Comparison of ENCODE assay signal across 22 cellular contexts in genomic region chr16:6926762-6927161, GRCh38.
DNase-seq lines count a peak whose midpoint lies in the region; ATAC-seq and TF ChIP-seq lines count a peak whose summit lies in the region.
"Had no signal": no experiment of that assay in that cellular context is flagged by ENCODE, and none has a peak within 500 bp of the region (broad histone marks: within the 10 kb centered on the region; RNA-seq: fewer than 3 reads in every experiment).

No MANE protein-coding gene starts in this region.

- peak overlapping the region; percentile 30 for H3K14ac ChIP-seq in trophoblast cell (ENCODE audit: low read length)

- H3K4me1 ChIP-seq in GM23338 (ENCODE audit: insufficient read depth): no peaks in the 10 kb centered on the region
- H3K4me1 ChIP-seq in NT2/D1 (ENCODE audit: insufficient read depth, insufficient read length): no peaks in the 10 kb centered on the region
- peaks cover 6 to 13% of the 10 kb centered on the region in 2 experiments for H3K4me1 ChIP-seq in trophoblast cell (ENCODE audit: control insufficient read depth in 1 of 2, insufficient read depth in 2 of 2, low read length in 2 of 2)
- H3K4me1 ChIP-seq: BLaER1 had no signal

- H3K4me2 ChIP-seq in GM23338: no peak overlapping the region
- H3K4me2 ChIP-seq in trophoblast cell (ENCODE audit: low read length): peak overlapping the region; percentile 42
- H3K4me2 ChIP-seq: BLaER1 had no signal

- H2BK120ac ChIP-seq in trophoblast cell (ENCODE audit: insufficient read depth, low read length, poor library complexity): peak overlapping the region; percentile 80

- no peaks in the 10 kb centered on the region for H3K9me2 ChIP-seq in GM23338 (ENCODE audit: insufficient read depth)

- no peak overlapping the region for H2AK5ac ChIP-seq in trophoblast cell (ENCODE audit: low read length)

- WGBS in trophoblast cell (ENCODE audit: extremely low coverage, insufficient coverage, insufficient read length): no CpG with 5 or more reads among the region's 7 CpGs

- no peaks in the 10 kb centered on the region for H4K20me1 ChIP-seq in GM23338 (replicated peaks; ENCODE audit: insufficient read depth)
- H4K20me1 ChIP-seq: BLaER1 had no signal

- H4K8ac ChIP-seq in trophoblast cell (ENCODE audit: low read depth, low read length): no peak overlapping the region

- peaks cover 7% of the 10 kb centered on the region; the same call in 1 of the 3 replicates for H3K36me3 Mint-ChIP-seq in GM23338 (ENCODE audit: low read depth)
- H3K36me3 Mint-ChIP-seq: CD4-positive, alpha-beta memory T cell; T-cell had no signal

- H3K27me3 ChIP-seq in GM23338 (ENCODE audit: insufficient read depth) (no peaks in the 10 kb centered on the region), NT2/D1 (ENCODE audit: insufficient read depth, insufficient read length) (no peaks in the 10 kb centered on the region), trophoblast cell (ENCODE audit: insufficient read depth, low read length) (no peaks in the 10 kb centered on the region)
- H3K27me3 ChIP-seq: BLaER1 had no signal

- no peak overlapping the region for H3K27ac ChIP-seq in GM23338 (ENCODE audit: low read depth)
- H3K27ac ChIP-seq in trophoblast cell (ENCODE audit: low read depth, low read length): peak overlapping the region; percentile 76
- H3K27ac ChIP-seq: BLaER1, SK-N-MC had no signal

- H3K9me3 ChIP-seq in NT2/D1 (ENCODE audit: insufficient read depth, low read length) (no peaks in the 10 kb centered on the region), trophoblast cell (ENCODE audit: insufficient read depth, low read depth, low read length) (peaks cover 1% of the 10 kb centered on the region)
- H3K9me3 ChIP-seq: BLaER1 had no signal

- no peak overlapping the region for H3K23ac ChIP-seq in trophoblast cell (ENCODE audit: low read length)

- H2AFZ ChIP-seq in GM23338: no peak overlapping the region
- H2AFZ ChIP-seq in trophoblast cell (ENCODE audit: insufficient read depth, low read length, poor library complexity): peak overlapping the region; percentile 30

- H3K18ac ChIP-seq in trophoblast cell (ENCODE audit: low read length): no peak overlapping the region

- H3K9me3 Mint-ChIP-seq in GM23338: peaks cover 78% of the 10 kb centered on the region

- ATAC-seq in GM23338: peak; percentile 91
- no peak for ATAC-seq in GM19467 (IDR thresholded peaks at IDR 0.05; ENCODE audit: unreplicated experiment)
- ATAC-seq: T-cell had no signal

- no peak overlapping the region for H4K12ac ChIP-seq in trophoblast cell (ENCODE audit: low read depth, low read length)

- peaks cover 23% of the 10 kb centered on the region for H3K79me1 ChIP-seq in trophoblast cell (ENCODE audit: low read length)

- H3F3A ChIP-seq in GM23338 (replicated peaks; ENCODE audit: low read depth): no peaks in the 10 kb centered on the region

- H3K4me3 ChIP-seq in GM23338: no peak overlapping the region
- no peak overlapping the region for H3K4me3 ChIP-seq in NT2/D1 (ENCODE audit: insufficient read length, low read depth)
- H3K4me3 ChIP-seq in trophoblast cell (ENCODE audit: low read depth, low read length): no peak overlapping the region
- H3K4me3 ChIP-seq: BLaER1, SK-N-MC had no signal

- H3K9ac ChIP-seq in NT2/D1 (ENCODE audit: insufficient read length, low read depth) (no peak overlapping the region), trophoblast cell (ENCODE audit: low read length) (no peak overlapping the region)
- H3K9ac ChIP-seq: BLaER1 had no signal

- no peak overlapping the region for H3K4ac ChIP-seq in trophoblast cell (ENCODE audit: low read depth, low read length)

- H3K36me3 ChIP-seq in GM23338 (ENCODE audit: insufficient read depth): no peaks in the 10 kb centered on the region
- no peaks in the 10 kb centered on the region for H3K36me3 ChIP-seq in NT2/D1 (ENCODE audit: insufficient read depth, insufficient read length, low read length)
- H3K36me3 ChIP-seq in trophoblast cell (ENCODE audit: control insufficient read depth in 1 of 2, insufficient read depth in 2 of 2, low read length in 2 of 2): no peaks in the 10 kb centered on the region
- H3K36me3 ChIP-seq: BLaER1 had no signal

- DNase-seq in GM23338 (ENCODE audit: low spot score) (peak; percentile 2), NT2/D1 (ENCODE audit: low read depth, low spot score) (peak; percentile 71), iPS-NIHi11 (ENCODE audit: low spot score) (peak; percentile 57), trophoblast cell (peak in 1 of 2 donors; percentile 66), T-helper 1 cell (no peak), COR-L47 (lab: John Stamatoyannopoulos, UW) (no peak)
- no peak for DNase-seq in central memory CD4-positive, alpha-beta T cell
- DNase-seq: CD4-positive, alpha-beta memory T cell; DMS53; EL; HCEC 1CT; KBM-7; NCI-H1105 treated with DMSO at 0.1 percent for 48 hours; NCI-H1694 treated with DMSO at 0.1 percent for 48 hours; NCI-H446; NCI-H69; OCI-M1; Right ventricle myocardium superior; T-cell had no signal

- H2BK12ac ChIP-seq in trophoblast cell (ENCODE audit: low read length): peak overlapping the region; percentile 70

- no peak overlapping the region for H3K27ac Mint-ChIP-seq in GM23338
- H3K27ac Mint-ChIP-seq: CD4-positive, alpha-beta memory T cell; T-cell had no signal

- peak overlapping the region; percentile 72 for H4K91ac ChIP-seq in trophoblast cell (ENCODE audit: low read depth, low read length)

- H3K4me3 Mint-ChIP-seq in GM23338: no peak overlapping the region
- H3K4me3 Mint-ChIP-seq: CD4-positive, alpha-beta memory T cell; T-cell had no signal

- H2BK5ac ChIP-seq in trophoblast cell (ENCODE audit: low read depth, low read length, poor library complexity): peak overlapping the region; percentile 74

- peaks cover 12% of the 10 kb centered on the region for H3K4me1 Mint-ChIP-seq in GM23338
- H3K4me1 Mint-ChIP-seq: CD4-positive, alpha-beta memory T cell; T-cell had no signal

- H3K79me2 ChIP-seq in GM23338 (replicated peaks; ENCODE audit: insufficient read depth) (no peaks in the 10 kb centered on the region), trophoblast cell (ENCODE audit: control insufficient read depth, insufficient read depth, low read length, poor library complexity) (peaks cover 2% of the 10 kb centered on the region)

- no peak for TF ChIP-seq CTCF in GM23338 (conservative IDR thresholded peaks at IDR 0.05; ENCODE audit: low read depth in 2 of 2)

- no peaks in the 10 kb centered on the region for H3K27me3 Mint-ChIP-seq in GM23338 (ENCODE audit: insufficient read depth, low read depth, poor library complexity)
- H3K27me3 Mint-ChIP-seq: CD4-positive, alpha-beta memory T cell; T-cell had no signal

TF ChIP-seq in GM23338, 12 proteins besides CTCF, POLR2A, EP300 and RAD21:
- TF ChIP-seq REST (IDR thresholded peaks at IDR 0.05; ENCODE audit: unreplicated experiment): no peak
- no peak for TF ChIP-seq ETS1 (IDR thresholded peaks at IDR 0.05)
- TF ChIP-seq STAT1 (IDR thresholded peaks at IDR 0.05; ENCODE audit: unreplicated experiment): no peak
- no peak for TF ChIP-seq EZH2phosphoT487 (IDR thresholded peaks at IDR 0.05; ENCODE audit: unreplicated experiment)
- TF ChIP-seq EZH2 (IDR thresholded peaks at IDR 0.05; ENCODE audit: low read depth, unreplicated experiment): no peak
- TF ChIP-seq NANOG (IDR thresholded peaks at IDR 0.05; ENCODE audit: borderline replicate concordance): no peak
- TF ChIP-seq CREB1 (CRISPR knock-in tag; IDR thresholded peaks at IDR 0.05; ENCODE audit: low read depth): no peak
- no peak for TF ChIP-seq ZNF331 (CRISPR knock-in tag; IDR thresholded peaks at IDR 0.05; ENCODE audit: low read depth)

Comparison
In these comparisons a context has a peak if more than half of its experiments do, and no peak if none do; other contexts are left out.
1. DNase-seq: peak in GM23338 (single experiment), NT2/D1 (single experiment) and iPS-NIHi11 (single experiment); none in central memory CD4-positive, alpha-beta T cell (single experiment), T-helper 1 cell (0 of 5) and COR-L47 (single experiment).